In genomic region chr14:104115131-104115600, GRCh38 we compare ENCODE assay signal across 22 cellular contexts. TPM values are rescaled to one million over a fixed set of nuclear protein-coding genes. Genes with fewer than 3 reads are reported as not detected.
DNase-seq lines count a peak whose midpoint lies in the region; ATAC-seq, FAIRE-seq and TF ChIP-seq lines count a peak whose summit lies in the region.
"Had no signal": no experiment of that assay in that cellular context is flagged by ENCODE, and none has a peak within 500 bp of the region (broad histone marks: within the 10 kb centered on the region; RNA-seq: fewer than 3 reads in every experiment).

No MANE protein-coding gene starts in this region.

- H3K27ac Mint-ChIP-seq in activated naive CD8-positive, alpha-beta T cell = no peak overlapping the region
- no peak overlapping the region for H3K27ac Mint-ChIP-seq in activated naive CD8-positive, alpha-beta T cell treated with anti-CD3 and anti-CD28 coated beads for 36 hours
- H3K27ac Mint-ChIP-seq in stimulated activated memory B cell treated with anti-CD40 and anti-IgM and Interleukin-4, amounts not matched to agents 10 μg/mL and 1 μg/mL and 100 μg/mL, for 72 hours = no peak overlapping the region
- H3K27ac Mint-ChIP-seq: activated CD4-positive, alpha-beta T cell treated with anti-CD3 and anti-CD28 coated beads, Interleukin-2, amount 10 ng/mL, durations not matched to agents 24 days and 14 days; activated T-helper 2 cell treated with anti-CD3 and anti-CD28 coated beads, Interferon-gamma antibody, Interleukin-2, Interleukin-4, amounts not matched to agents 10 μg/mL and 5 μg/mL and 100 μg/mL, durations not matched to agents 14 hours and 24 hours and 36 hours had no signal

- no peaks in the 10 kb centered on the region for H3K4me1 Mint-ChIP-seq in activated naive CD8-positive, alpha-beta T cell (ENCODE audit: low read depth)
- H3K4me1 Mint-ChIP-seq in activated naive CD8-positive, alpha-beta T cell treated with anti-CD3 and anti-CD28 coated beads for 36 hours = no peaks in the 10 kb centered on the region
- no peaks in the 10 kb centered on the region for H3K4me1 Mint-ChIP-seq in stimulated activated memory B cell treated with anti-CD40 and anti-IgM and Interleukin-4, amounts not matched to agents 10 μg/mL and 1 μg/mL and 100 μg/mL, for 72 hours
- H3K4me1 Mint-ChIP-seq: activated CD4-positive, alpha-beta T cell treated with anti-CD3 and anti-CD28 coated beads, Interleukin-2, amount 10 ng/mL, durations not matched to agents 24 days and 14 days had no signal

- no peak overlapping the region for H3K4me3 ChIP-seq in RWPE2 (ENCODE audit: severe bottlenecking)
- H3K4me3 ChIP-seq: adrenal gland, GM12878 had no signal

- no peaks in the 10 kb centered on the region for H3K9me3 ChIP-seq in RWPE2 (ENCODE audit: severe bottlenecking)
- H3K9me3 ChIP-seq: adrenal gland had no signal

- intact Hi-C loops in left ventricle myocardium superior (cut with micrococcal nuclease) = no loop called here

- H3K36me3 Mint-ChIP-seq in activated naive CD8-positive, alpha-beta T cell = no peaks in the 10 kb centered on the region
- H3K36me3 Mint-ChIP-seq in activated naive CD8-positive, alpha-beta T cell treated with anti-CD3 and anti-CD28 coated beads for 36 hours = no peaks in the 10 kb centered on the region
- no peaks in the 10 kb centered on the region for H3K36me3 Mint-ChIP-seq in stimulated activated memory B cell treated with anti-CD40 and anti-IgM and Interleukin-4, amounts not matched to agents 10 μg/mL and 1 μg/mL and 100 μg/mL, for 72 hours

- H3K27me3 Mint-ChIP-seq in activated naive CD8-positive, alpha-beta T cell = peaks cover 7% of the 10 kb centered on the region
- peaks cover 37% of the 10 kb centered on the region for H3K27me3 Mint-ChIP-seq in activated naive CD8-positive, alpha-beta T cell treated with anti-CD3 and anti-CD28 coated beads for 36 hours
- H3K27me3 Mint-ChIP-seq in stimulated activated memory B cell treated with anti-CD40 and anti-IgM and Interleukin-4, amounts not matched to agents 10 μg/mL and 1 μg/mL and 100 μg/mL, for 72 hours = peaks cover 60% of the 10 kb centered on the region

- no peak for FAIRE-seq in D721Med (lab: Jason Lieb, UNC)
- FAIRE-seq: A204.1, endometrium, GM12878 had no signal

- no peak for DNase-seq in activated naive CD8-positive, alpha-beta T cell treated with anti-CD3 and anti-CD28 coated beads for 36 hours
- DNase-seq in RWPE2 (ENCODE audit: low spot score) (peak; percentile 42), left ventricle myocardium superior (peak; percentile 15), mesenteric fat pad (ENCODE audit: low spot score) (no peak), D721Med (ENCODE audit: insufficient read length, low spot score) (no peak)
- DNase-seq: activated CD4-positive, alpha-beta T cell treated with anti-CD3 and anti-CD28 coated beads, Interleukin-2, amount 10 ng/mL, durations not matched to agents 24 days and 14 days; cortex of kidney; DMS79 treated with DMSO at 0.1 percent for 48 hours; Karpas-422; NCI-H187; NCI-H748 treated with DMSO at 0.1 percent for 48 hours; SIG-M5 had no signal

- H3K4me1 ChIP-seq in RWPE2 (ENCODE audit: insufficient read depth, poor library complexity, severe bottlenecking) = peaks cover 4% of the 10 kb centered on the region

- TF ChIP-seq CTCF in RWPE2 (IDR thresholded peaks at IDR 0.05; ENCODE audit: poor library complexity, severe bottlenecking) (no peak), D721Med (IDR thresholded peaks at IDR 0.05; ENCODE audit: insufficient read depth, missing control alignments) (no peak)

- H3K9me3 Mint-ChIP-seq in activated naive CD8-positive, alpha-beta T cell (ENCODE audit: low read depth) = no peaks in the 10 kb centered on the region
- H3K9me3 Mint-ChIP-seq in activated naive CD8-positive, alpha-beta T cell treated with anti-CD3 and anti-CD28 coated beads for 36 hours = no peaks in the 10 kb centered on the region
- no peaks in the 10 kb centered on the region for H3K9me3 Mint-ChIP-seq in stimulated activated memory B cell treated with anti-CD40 and anti-IgM and Interleukin-4, amounts not matched to agents 10 μg/mL and 1 μg/mL and 100 μg/mL, for 72 hours
- H3K9me3 Mint-ChIP-seq: activated CD4-positive, alpha-beta T cell treated with anti-CD3 and anti-CD28 coated beads, Interleukin-2, amount 10 ng/mL, durations not matched to agents 24 days and 14 days; activated T-helper 2 cell treated with anti-CD3 and anti-CD28 coated beads, Interferon-gamma antibody, Interleukin-2, Interleukin-4, amounts not matched to agents 10 μg/mL and 5 μg/mL and 100 μg/mL, durations not matched to agents 14 hours and 24 hours and 36 hours had no signal

- ATAC-seq in RWPE2 (ENCODE audit: low read depth) (no peak), left ventricle myocardium superior (no peak), HG03139 (IDR thresholded peaks at IDR 0.05; ENCODE audit: unreplicated experiment) (no peak)
- no peak for ATAC-seq in stimulated activated memory B cell treated with anti-CD40 and anti-IgM and Interleukin-4, amounts not matched to agents 10 μg/mL and 1 μg/mL and 100 μg/mL, for 72 hours
- ATAC-seq: GM12878 had no signal

- peaks cover 7% of the 10 kb centered on the region for H3K27me3 ChIP-seq in RWPE2 (ENCODE audit: insufficient read depth, poor library complexity, severe bottlenecking)

- H3K27ac ChIP-seq in RWPE2 (ENCODE audit: poor library complexity, severe bottlenecking) = no peak overlapping the region
- H3K27ac ChIP-seq: adrenal gland had no signal

- H3K36me3 ChIP-seq in RWPE2 (ENCODE audit: low read depth) = no peaks in the 10 kb centered on the region
- H3K36me3 ChIP-seq: adrenal gland had no signal

- H3K4me3 Mint-ChIP-seq in activated naive CD8-positive, alpha-beta T cell = peak overlapping the region; percentile 22
- H3K4me3 Mint-ChIP-seq in activated naive CD8-positive, alpha-beta T cell treated with anti-CD3 and anti-CD28 coated beads for 36 hours = no peak overlapping the region
- H3K4me3 Mint-ChIP-seq in stimulated activated memory B cell treated with anti-CD40 and anti-IgM and Interleukin-4, amounts not matched to agents 10 μg/mL and 1 μg/mL and 100 μg/mL, for 72 hours = peak overlapping the region; percentile 18

RNA-seq across cellular contexts. Expression of gene KIF26A, which starts 23.2 kb away (rescaled TPM):
- total RNA-seq in activated naive CD8-positive, alpha-beta T cell treated with anti-CD3 and anti-CD28 coated beads for 36 hours = under 1 TPM; 0.89 to 0.94 TPM
- total RNA-seq in left ventricle myocardium superior (6.0 TPM), mesenteric fat pad (3.2 TPM)
- total RNA-seq: mononuclear cell had no signal

RNA-seq across cellular contexts. Expression of gene ASPG, which starts 29.7 kb away (rescaled TPM):
- total RNA-seq in activated naive CD8-positive, alpha-beta T cell treated with anti-CD3 and anti-CD28 coated beads for 36 hours = not detected
- total RNA-seq in left ventricle myocardium superior (28.2 TPM), mesenteric fat pad (1.1 TPM)
- total RNA-seq: activated CD4-positive, alpha-beta T cell treated with anti-CD3 and anti-CD28 coated beads, Interleukin-2, amount 10 ng/mL, durations not matched to agents 24 days and 14 days; activated T-helper 2 cell treated with anti-CD3 and anti-CD28 coated beads, Interferon-gamma antibody, Interleukin-2, Interleukin-4, amounts not matched to agents 10 μg/mL and 5 μg/mL and 100 μg/mL, durations not matched to agents 14 hours and 24 hours and 36 hours; GM12878; HT1080 had no signal

Comparison
In these comparisons a context has a peak if more than half of its experiments do, and no peak if none do; other contexts are left out.
1. DNase-seq: peak in RWPE2 (single experiment) and left ventricle myocardium superior (single experiment); none in activated naive CD8-positive, alpha-beta T cell treated with anti-CD3 and anti-CD28 coated beads for 36 hours (single experiment), mesenteric fat pad (single experiment) and D721Med (single experiment).
2. RNA of gene ASPG, which starts 29.7 kb away (total RNA-seq): 28.2 TPM in left ventricle myocardium superior (single experiment); 1.1 TPM in mesenteric fat pad (single experiment) and not detected in activated naive CD8-positive, alpha-beta T cell treated with anti-CD3 and anti-CD28 coated beads for 36 hours; every median in the first group is over 10 times any median in the second.